Comparison of ENCODE assay signal across 16 cellular contexts in genomic region chr16:51148674-51149228, GRCh38. TPM values are rescaled to one million over a fixed set of nuclear protein-coding genes. Genes with fewer than 3 reads are reported as not detected.
DNase-seq lines count a peak whose midpoint lies in the region; ATAC-seq and TF ChIP-seq lines count a peak whose summit lies in the region.
"Had no signal": no experiment of that assay in that cellular context is flagged by ENCODE, and none has a peak within 500 bp of the region (broad histone marks: within the 10 kb centered on the region; RNA-seq: fewer than 3 reads in every experiment).

No MANE protein-coding gene starts in this region.

- H3K27me3 ChIP-seq in cardiac muscle cell, result peaks cover 3% of the 10 kb centered on the region

- H3K9me3 ChIP-seq in cardiac muscle cell (ENCODE audit: low read depth), result no peaks in the 10 kb centered on the region
- H3K9me3 ChIP-seq in mesodermal cell (ENCODE audit: control insufficient read depth, low read length), result no peaks in the 10 kb centered on the region
- H3K9me3 ChIP-seq: A549 had no signal

- intact Hi-C loops in Right ventricle myocardium superior (cut with DNase I) (no loop called here), left colon (cut with DNase I, micrococcal nuclease) (no loop called here)

- H3K4me3 ChIP-seq in cardiac muscle cell, result peak overlapping the region; percentile 68
- H3K4me3 ChIP-seq in mesodermal cell (ENCODE audit: extremely low read depth, insufficient read depth, low read length, poor library complexity, severe bottlenecking), result peak overlapping the region; percentile 95
- H3K4me3 ChIP-seq: A549 had no signal

- peak overlapping the region; percentile 98 for H3K4me3 Mint-ChIP-seq in endothelial cell (ENCODE audit: unreplicated experiment)
- H3K4me3 Mint-ChIP-seq: stimulated activated naive CD8-positive, alpha-beta T cell treated with anti-CD3 and anti-CD28 coated beads, Interleukin-15, Interleukin-2, amounts not matched to agents 100 ng/mL and 50 ng/mL, for 24 hours had no signal

- peaks cover 11% of the 10 kb centered on the region for H3K27me3 Mint-ChIP-seq in endothelial cell (ENCODE audit: unreplicated experiment)

- H3K9me3 Mint-ChIP-seq in endothelial cell (ENCODE audit: unreplicated experiment), result no peaks in the 10 kb centered on the region

- ATAC-seq in Right ventricle myocardium superior (ENCODE audit: poor library complexity) (no peak), left colon (no peak)
- ATAC-seq: A549 had no signal

- peak overlapping the region; percentile 40 for H3K27ac ChIP-seq in cardiac muscle cell
- H3K27ac ChIP-seq in mesodermal cell (ENCODE audit: low read depth, low read length, severe bottlenecking), result peak overlapping the region; percentile 90
- H3K27ac ChIP-seq: A549, HL-60, RWPE1 had no signal

- peak overlapping the region; percentile 79 for H3K27ac Mint-ChIP-seq in endothelial cell (ENCODE audit: unreplicated experiment)
- H3K27ac Mint-ChIP-seq: stimulated activated naive CD8-positive, alpha-beta T cell treated with anti-CD3 and anti-CD28 coated beads, Interleukin-15, Interleukin-2, amounts not matched to agents 100 ng/mL and 50 ng/mL, for 24 hours had no signal

- H3K36me3 Mint-ChIP-seq in endothelial cell (ENCODE audit: low read depth, unreplicated experiment), result no peaks in the 10 kb centered on the region

- DNase-seq in cardiac muscle cell (ENCODE audit: low read depth in 1 of 2, low spot score in 1 of 2), result peak in 1 of 2 donors; percentile 41
- DNase-seq in Right ventricle myocardium superior, result no peak
- no peak for DNase-seq in endothelial cell (ENCODE audit: low spot score)
- DNase-seq in cortex of kidney (lab: John Stamatoyannopoulos, UW), result no peak
- no peak for DNase-seq in activated gamma-delta T cell treated with Interleukin-2 at 50 U/mL for 16 hours
- no peak for DNase-seq in left colon
- DNase-seq in activated T-cell treated with anti-CD3 and anti-CD28 coated beads for 4 hours, result no peak
- DNase-seq: amniotic stem cell; MV-4-11; NCI-H345; stimulated activated CD4-positive, alpha-beta T cell treated with anti-CD3 and anti-CD28 coated beads, Interleukin-4, amount 100 ng/mL, for 1 hour had no signal

- H3K36me3 ChIP-seq in cardiac muscle cell (no peaks in the 10 kb centered on the region), mesodermal cell (ENCODE audit: control insufficient read depth, insufficient read depth, low read length) (peaks cover 6% of the 10 kb centered on the region)

- H3K4me1 ChIP-seq in cardiac muscle cell (ENCODE audit: low read depth), result peaks cover 55% of the 10 kb centered on the region
- peaks cover 23% of the 10 kb centered on the region for H3K4me1 ChIP-seq in mesodermal cell (ENCODE audit: control insufficient read depth, insufficient read depth, low read length, poor library complexity, severe bottlenecking)
- H3K4me1 ChIP-seq: A549 had no signal

- TF ChIP-seq CTCF in cardiac muscle cell (IDR thresholded peaks at IDR 0.05; ENCODE audit: low read depth, low read length), result no peak
- TF ChIP-seq CTCF in endothelial cell (IDR thresholded peaks at IDR 0.05; ENCODE audit: unreplicated experiment), result no peak

- no CpG with 5 or more reads among the region's 2 CpGs for whole genome bisulfite sequencing in mesodermal cell (ENCODE audit: insufficient coverage in 2 of 2), 2 experiments

- H3K4me1 Mint-ChIP-seq in endothelial cell (ENCODE audit: unreplicated experiment), result peaks cover 54% of the 10 kb centered on the region

RNA-seq across cellular contexts. Expression of gene SALL1, which starts 2.3 kb away (rescaled TPM):
- total RNA-seq in cardiac muscle cell (7.9 and 16.7 TPM in 2 replicates), Right ventricle myocardium superior (0.46 TPM), endothelial cell (ENCODE audit: unreplicated experiment) (45.1 TPM), left colon (1 to 10 TPM; 1.6 to 2.0 TPM)
- polyA plus RNA-seq in cardiac muscle cell, result 4.2 and 5.6 TPM in 2 replicates
- 45.4 TPM for polyA plus RNA-seq in mesodermal cell (2013, experiment 1 of 2)
- polyA plus RNA-seq in mesodermal cell (2013, experiment 2 of 2), result 36.0 TPM
